31 cellular contexts compared by ENCODE assay signal in genomic region chr1:179762241-179762640, GRCh38. TPM values are rescaled to one million over a fixed set of nuclear protein-coding genes. Genes with fewer than 3 reads are reported as not detected.
"Had no signal": no experiment of that assay in that cellular context is flagged by ENCODE, and none has a peak within 500 bp of the region (broad histone marks: within the 10 kb centered on the region; RNA-seq: fewer than 3 reads in every experiment).

No MANE protein-coding gene starts in this region.

- H3K27me3 Mint-ChIP-seq: activated CD4-positive, alpha-beta T cell treated with anti-CD3 and anti-CD28 coated beads for 36 hours; activated naive CD8-positive, alpha-beta T cell; activated T-cell treated with anti-CD3 and anti-CD28 coated beads, Interleukin-2, amount 50 U/mL, for 24 hours had no signal

- H3K36me3 Mint-ChIP-seq: activated naive CD8-positive, alpha-beta T cell had no signal

- H3K27me3 ChIP-seq: colonic mucosa, gastroesophageal sphincter had no signal

- H3K4me3 ChIP-seq: colonic mucosa, esophagus squamous epithelium, gastroesophageal sphincter had no signal

- H3K27ac Mint-ChIP-seq: activated CD4-positive, alpha-beta memory T cell treated with anti-CD3 and anti-CD28 coated beads, Interleukin-2, amount 10 ng/mL, durations not matched to agents 7 days and 5 days; activated CD4-positive, alpha-beta T cell treated with anti-CD3 and anti-CD28 coated beads for 36 hours; activated CD4-positive, alpha-beta T cell treated with anti-CD3 and anti-CD28 coated beads, Interleukin-2, amount 10 ng/mL, durations not matched to agents 7 days and 5 days; activated naive CD8-positive, alpha-beta T cell; activated T-cell treated with anti-CD3 and anti-CD28 coated beads, Interleukin-2, amount 50 U/mL, for 24 hours; activated T-cell treated with anti-CD3 and anti-CD28 coated beads, Interleukin-2, amount 50 U/mL, for 72 hours; activated T-helper 17 cell treated with anti-CD3 and anti-CD28 coated beads, Interleukin-2, amount 50 U/mL, for 72 hours had no signal

- DNase-seq: activated CD4-positive, alpha-beta memory T cell treated with anti-CD3 and anti-CD28 coated beads, Interleukin-2, amount 10 ng/mL, durations not matched to agents 7 days and 5 days; activated CD4-positive, alpha-beta T cell treated with anti-CD3 and anti-CD28 coated beads for 36 hours; activated CD4-positive, alpha-beta T cell treated with anti-CD3 and anti-CD28 coated beads, Interleukin-2, amount 10 ng/mL, durations not matched to agents 7 days and 5 days; activated CD4-positive, alpha-beta T cell treated with anti-CD3 and anti-CD28 coated beads, Interleukin-2, amount 50 U/mL, for 4 hours; activated CD4-positive, CD25-positive, alpha-beta regulatory T cell; activated CD4-positive, CD25-positive, alpha-beta regulatory T cell treated with anti-CD3 and anti-CD28 coated beads, Interleukin-2, amount 50 U/mL, for 72 hours; activated CD8-positive, alpha-beta memory T cell treated with anti-CD3 and anti-CD28 coated beads, Interleukin-2, amount 50 U/mL, for 48 hours; activated effector memory CD4-positive, alpha-beta T cell treated with Interleukin-2 at 50 U/mL for 16 hours; activated gamma-delta T cell treated with Interleukin-2 at 50 U/mL for 16 hours; activated naive CD4-positive, alpha-beta T cell treated with anti-CD3 and anti-CD28 coated beads, Interleukin-2, amount 50 U/mL, for 16 hours; activated naive CD4-positive, alpha-beta T cell treated with Interleukin-2 at 50 U/mL for 16 hours; activated T-cell treated with anti-CD3 and anti-CD28 coated beads for 4 hours; activated T-cell treated with anti-CD3 and anti-CD28 coated beads, Interleukin-2, amount 50 U/mL, for 24 hours; activated T-cell treated with anti-CD3 and anti-CD28 coated beads, Interleukin-2, amount 50 U/mL, for 72 hours; amniotic stem cell; anterior cingulate cortex; brain microvascular endothelial cell; colonic mucosa; effector CD8-positive, alpha-beta T cell; esophagus squamous epithelium; T-helper 2 cell had no signal

- H3K27ac ChIP-seq: brain microvascular endothelial cell, colonic mucosa, epithelial cell of prostate, esophagus squamous epithelium, gastroesophageal sphincter had no signal

- H3K9me3 Mint-ChIP-seq: activated CD4-positive, alpha-beta memory T cell treated with anti-CD3 and anti-CD28 coated beads, Interleukin-2, amount 10 ng/mL, durations not matched to agents 7 days and 5 days; activated CD4-positive, alpha-beta T cell treated with anti-CD3 and anti-CD28 coated beads, Interleukin-2, amount 10 ng/mL, durations not matched to agents 7 days and 5 days; activated T-cell treated with anti-CD3 and anti-CD28 coated beads, Interleukin-2, amount 50 U/mL, for 24 hours; activated T-cell treated with anti-CD3 and anti-CD28 coated beads, Interleukin-2, amount 50 U/mL, for 72 hours; activated T-helper 17 cell treated with anti-CD3 and anti-CD28 coated beads, Interleukin-2, amount 50 U/mL, for 72 hours; central memory CD8-positive, alpha-beta T cell had no signal

- H3K9me3 ChIP-seq: colonic mucosa, esophagus squamous epithelium had no signal

- H3K4me1 Mint-ChIP-seq: activated CD4-positive, alpha-beta memory T cell treated with anti-CD3 and anti-CD28 coated beads, Interleukin-2, amount 10 ng/mL, durations not matched to agents 7 days and 5 days; activated CD4-positive, alpha-beta T cell treated with anti-CD3 and anti-CD28 coated beads for 36 hours; activated CD4-positive, alpha-beta T cell treated with anti-CD3 and anti-CD28 coated beads, Interleukin-2, amount 10 ng/mL, durations not matched to agents 7 days and 5 days; activated T-helper 17 cell treated with anti-CD3 and anti-CD28 coated beads, Interleukin-2, amount 50 U/mL, for 72 hours; central memory CD8-positive, alpha-beta T cell had no signal

- H3K36me3 ChIP-seq: brain microvascular endothelial cell, colonic mucosa, esophagus squamous epithelium, gastroesophageal sphincter had no signal

- H3K4me3 Mint-ChIP-seq: activated CD4-positive, alpha-beta memory T cell treated with anti-CD3 and anti-CD28 coated beads, Interleukin-2, amount 10 ng/mL, durations not matched to agents 7 days and 5 days; activated CD4-positive, alpha-beta T cell treated with anti-CD3 and anti-CD28 coated beads for 36 hours; activated CD4-positive, alpha-beta T cell treated with anti-CD3 and anti-CD28 coated beads, Interleukin-2, amount 10 ng/mL, durations not matched to agents 7 days and 5 days; activated naive CD8-positive, alpha-beta T cell; activated T-cell treated with anti-CD3 and anti-CD28 coated beads, Interleukin-2, amount 50 U/mL, for 24 hours; activated T-cell treated with anti-CD3 and anti-CD28 coated beads, Interleukin-2, amount 50 U/mL, for 72 hours; activated T-helper 17 cell treated with anti-CD3 and anti-CD28 coated beads, Interleukin-2, amount 50 U/mL, for 72 hours; central memory CD8-positive, alpha-beta T cell had no signal

- H3K4me1 ChIP-seq: colonic mucosa, esophagus squamous epithelium, gastroesophageal sphincter had no signal

RNA-seq across cellular contexts. Expression of gene FAM163A, which starts 19.1 kb away (rescaled TPM):
- total RNA-seq: activated CD4-positive, alpha-beta memory T cell treated with anti-CD3 and anti-CD28 coated beads, Interleukin-2, amount 10 ng/mL, durations not matched to agents 7 days and 5 days; activated CD4-positive, alpha-beta T cell treated with anti-CD3 and anti-CD28 coated beads for 36 hours; activated CD4-positive, alpha-beta T cell treated with anti-CD3 and anti-CD28 coated beads, Interleukin-2, amount 10 ng/mL, durations not matched to agents 7 days and 5 days; activated T-cell treated with anti-CD3 and anti-CD28 coated beads, Interleukin-2, amount 50 U/mL, for 72 hours; activated T-helper 17 cell treated with anti-CD3 and anti-CD28 coated beads, Interleukin-2, amount 50 U/mL, for 72 hours; astrocyte; bronchial epithelial cell; endothelial cell of umbilical vein; esophagus squamous epithelium; fibroblast of lung; T-helper 1 cell treated with Interleukin-12 subunit alpha and Interleukin-12 subunit beta and Interleukin-4 antibody, amounts not matched to agents 30 ng/mL and 1 ng/mL, for 36 hours had no signal
